ENCODE assay signal across 9 cellular contexts in genomic region chr11:6746086-6746618, GRCh38. TPM values are rescaled to one million over a fixed set of nuclear protein-coding genes. Genes with fewer than 3 reads are reported as not detected.
DNase-seq lines count a peak whose midpoint lies in the region; ATAC-seq and TF ChIP-seq lines count a peak whose summit lies in the region.
"Had no signal": no experiment of that assay in that cellular context is flagged by ENCODE, and none has a peak within 500 bp of the region (broad histone marks: within the 10 kb centered on the region; RNA-seq: fewer than 3 reads in every experiment).

No MANE protein-coding gene starts in this region.

- peak overlapping the region in 1 of 2 donors; percentile 17 for H3K4me3 ChIP-seq in stomach smooth muscle (ENCODE audit: low read length in 2 of 2)
- H3K4me3 ChIP-seq in A673 (ENCODE audit: low read depth, low read length, poor library complexity, severe bottlenecking) = no peak overlapping the region

- BruUV-seq in A673 (replicated peaks; lab: Mats Ljungman, UMichigan) = no TSS peak

- H3K27ac ChIP-seq in stomach smooth muscle (ENCODE audit: low read length) (no peak overlapping the region), A673 (ENCODE audit: low read depth, low read length, poor library complexity, severe bottlenecking) (no peak overlapping the region)

- H3K27me3 ChIP-seq in stomach smooth muscle (ENCODE audit: control insufficient read depth in 1 of 2, insufficient read depth in 2 of 2, low read length in 2 of 2) (no peaks in the 10 kb centered on the region), A673 (replicated peaks; ENCODE audit: insufficient read depth, low read depth, low read length, poor library complexity) (peaks cover 19% of the 10 kb centered on the region)

- DNase-seq in T-helper 9 cell = peak; percentile 22
- DNase-seq in HK-2 (ENCODE audit: unreplicated experiment) = no peak
- no peak for DNase-seq in ureter (ENCODE audit: low spot score)
- no peak for DNase-seq in A673 (ENCODE audit: low spot score)

- peak; percentile 80 for ATAC-seq in GM18867 (IDR thresholded peaks at IDR 0.05; ENCODE audit: unreplicated experiment)
- peak; percentile 65 for ATAC-seq in HG02870 (IDR thresholded peaks at IDR 0.05; ENCODE audit: unreplicated experiment)
- peak; percentile 22 for ATAC-seq in esophagus mucosa
- ATAC-seq: Panc1 had no signal

- H3K4me1 ChIP-seq in stomach smooth muscle (ENCODE audit: control insufficient read depth, insufficient read depth, low read length) (no peaks in the 10 kb centered on the region), A673 (ENCODE audit: insufficient read depth, low read length, poor library complexity, severe bottlenecking) (no peaks in the 10 kb centered on the region)

- peak overlapping the region; percentile 0 to 16 for H3K9ac ChIP-seq in stomach smooth muscle (ENCODE audit: low read length in 2 of 2)

- intact Hi-C loops in A673 (cut with micrococcal nuclease; ENCODE audit: unreplicated experiment) = no loop called here

- CTCF ChIA-PET in A673 (lab: Charles Lee) = no interaction called here

- POLR2A ChIA-PET in A673 (lab: Charles Lee; ENCODE audit: low non-redundant PET) = no interaction called here

- H3K9me3 ChIP-seq in stomach smooth muscle (ENCODE audit: control insufficient read depth in 2 of 2, low read length in 2 of 2) (no peaks in the 10 kb centered on the region), A673 (ENCODE audit: low read depth, low read length, poor library complexity, severe bottlenecking) (no peaks in the 10 kb centered on the region)

- TF ChIP-seq CTCF in A673 (conservative IDR thresholded peaks at IDR 0.05; ENCODE audit: low read depth, low read length) = no peak

- H3K36me3 ChIP-seq in stomach smooth muscle (ENCODE audit: control insufficient read depth in 2 of 2, insufficient read depth in 2 of 2, low read length in 2 of 2) (no peaks in the 10 kb centered on the region), A673 (ENCODE audit: insufficient read depth, low read length, poor library complexity, severe bottlenecking) (no peaks in the 10 kb centered on the region)

RNA-seq across cellular contexts. Expression of gene OR2AG2, which starts 25.6 kb away (rescaled TPM):
- total RNA-seq in esophagus mucosa (0.04 TPM), ureter (1.7 TPM), A673 (2021) (not detected in 2 replicates)

RNA-seq across cellular contexts. Expression of gene OR2AG1, which starts 36.7 kb away (rescaled TPM):
- not detected for total RNA-seq in esophagus mucosa
- total RNA-seq in ureter = not detected
- total RNA-seq in A673 (2021) = not detected in 2 replicates

RNA-seq across cellular contexts. Expression of gene OR6A2, which starts 53.3 kb away (rescaled TPM):
- total RNA-seq in esophagus mucosa = 0.08 TPM
- total RNA-seq in ureter = 0.68 TPM
- not detected in 2 replicates for total RNA-seq in A673 (2021)

Comparison
In these comparisons a context has a peak if more than half of its experiments do, and no peak if none do; other contexts are left out.
1. ATAC-seq: peak in every context shown above with its lines; median percentile 80 in GM18867; 65 in HG02870; 22 in esophagus mucosa.